8 cellular contexts compared by ENCODE assay signal in the genomic region with DNA sequence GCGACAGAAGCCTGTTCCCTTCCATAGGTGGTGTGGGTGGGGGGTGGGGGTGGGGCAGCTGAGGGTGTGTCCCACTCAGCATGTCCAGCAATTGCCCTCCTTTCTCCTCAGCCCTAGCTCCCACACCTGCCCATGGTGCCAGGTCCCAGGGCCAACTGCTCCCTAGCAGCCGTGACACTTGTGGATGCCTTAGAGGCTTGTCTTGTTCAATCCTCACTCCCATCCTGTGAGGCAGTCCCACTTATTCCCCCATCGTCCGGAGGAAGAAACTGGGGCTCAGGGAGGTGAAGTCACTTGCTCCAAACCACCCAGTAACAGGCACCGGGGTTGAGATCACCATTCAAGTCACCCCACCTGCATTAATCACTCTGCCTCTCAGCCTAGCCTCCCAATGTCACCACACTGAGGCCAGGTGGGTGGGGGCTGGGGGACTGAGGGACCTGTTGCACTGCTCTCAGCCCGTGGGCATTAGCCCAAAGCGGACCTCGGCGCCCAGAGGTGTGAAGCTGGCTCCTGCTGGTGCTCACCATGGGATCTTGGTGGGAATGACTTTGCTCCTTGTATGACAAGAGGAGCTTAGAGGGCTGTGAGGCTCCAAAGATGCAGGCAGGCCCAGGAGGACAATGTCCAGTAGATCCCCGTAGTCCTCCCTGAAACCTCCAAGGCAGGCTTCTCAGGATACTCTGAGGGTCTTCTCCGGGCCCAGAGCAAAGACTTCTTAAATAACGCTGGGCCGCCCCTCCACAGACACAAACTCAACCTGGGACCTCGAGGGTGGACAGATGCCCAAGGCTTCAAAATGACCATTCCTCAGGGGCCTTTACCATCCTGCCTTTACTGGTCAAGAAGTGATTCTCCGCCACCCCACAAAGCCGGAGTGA. TPM values are rescaled to one million over a fixed set of nuclear protein-coding genes. Genes with fewer than 3 reads are reported as not detected.
A peak's percentile ranks its signal among the peaks of the same experiment; 100 is the strongest.
DNase-seq lines count a peak whose midpoint lies in the region; ATAC-seq and TF ChIP-seq lines count a peak whose summit lies in the region.

No MANE protein-coding gene starts in this region.

- ATAC-seq in HG02763 (IDR thresholded peaks at IDR 0.05; ENCODE audit: unreplicated experiment): no peak

- no peaks in the 10 kb centered on the region for H3K9me3 Mint-ChIP-seq in nephron

- H3K27ac ChIP-seq in KOPT-K1 (ENCODE audit: low read depth, low read length, poor library complexity, severe bottlenecking) (peak overlapping the region; percentile 66), coronary artery (peak overlapping the region; percentile 79 to 94)

- peaks cover 4% of the 10 kb centered on the region for H3K27me3 Mint-ChIP-seq in nephron (ENCODE audit: low read depth)

- TF ChIP-seq CTCF in BJ (IDR thresholded peaks at IDR 0.05; ENCODE audit: insufficient read depth, low read depth, low read length) (no peak), coronary artery (IDR thresholded peaks at IDR 0.05) (no peak), nephron (IDR thresholded peaks at IDR 0.05; ENCODE audit: unreplicated experiment in 3 of 3) (no peak)

- H3K4me3 ChIP-seq in BJ (ENCODE audit: low read depth, low read length) (peak overlapping the region; percentile 78), coronary artery (peak overlapping the region; percentile 86)

- no peaks in the 10 kb centered on the region for H3K9me3 ChIP-seq in KOPT-K1 (ENCODE audit: insufficient read depth, low read length, poor library complexity, severe bottlenecking)

- no peaks in the 10 kb centered on the region for H3K27me3 ChIP-seq in BJ (ENCODE audit: control insufficient read depth, insufficient read depth, low read length)

- peaks cover 23% of the 10 kb centered on the region for H3K36me3 ChIP-seq in BJ (ENCODE audit: control insufficient read depth, insufficient read depth, low read length)
- peaks cover 33% of the 10 kb centered on the region; the same call in 1 of the 2 replicates for H3K36me3 ChIP-seq in KOPT-K1 (ENCODE audit: insufficient read depth, low read length)

- H3K27ac Mint-ChIP-seq in nephron: peak overlapping the region; percentile 66 to 81 (median 76)

- peaks cover 14% of the 10 kb centered on the region for H3K36me3 Mint-ChIP-seq in nephron (ENCODE audit: low read depth)

- POLR2A ChIA-PET in BJ (lab: Charles Lee) (no interaction called here), HEK293T (lab: Yijun Ruan, JAX) (no interaction called here)

- CTCF ChIA-PET in BJ (lab: Yijun Ruan, JAX): interaction anchor here (0.7 kb wide), 1 partner anchor 95 kb away, joined by 3 read pairs; no protein-coding TSS in a partner anchor
- CTCF ChIA-PET in HEK293T (lab: Yijun Ruan, JAX): interaction anchor here (0.5 kb wide), 1 partner anchor 503 kb away, joined by 3 read pairs; no protein-coding TSS in a partner anchor

- no peak for DNase-seq in BJ (ENCODE audit: low read depth)
- DNase-seq in coronary artery (ENCODE audit: low spot score): peak; percentile 76
- no peak for DNase-seq in LoVo (ENCODE audit: low spot score)
- no peak for DNase-seq in GF-D8 (lab: John Stamatoyannopoulos, UW)
- no peak for DNase-seq in HEK293T (ENCODE audit: extremely low spot score)

- H3K4me3 Mint-ChIP-seq in nephron: peak overlapping the region; percentile 87 to 91 (median 89)

- peaks cover 32% of the 10 kb centered on the region for H3K4me1 Mint-ChIP-seq in nephron

TF ChIP-seq in HEK293T, 16 proteins besides CTCF, POLR2A, EP300 and RAD21:
- TF ChIP-seq PKNOX1 (IDR thresholded peaks at IDR 0.05) (no peak), FOXA1 (IDR thresholded peaks at IDR 0.05) (no peak), L3MBTL2 (conservative IDR thresholded peaks at IDR 0.05) (no peak), SP1 (IDR thresholded peaks at IDR 0.05) (no peak), BHLHE40 (IDR thresholded peaks at IDR 0.05; ENCODE audit: borderline replicate concordance) (no peak), ZNF384 (IDR thresholded peaks at IDR 0.05) (no peak), CTBP1 (IDR thresholded peaks at IDR 0.05; ENCODE audit: borderline replicate concordance) (no peak), TARDBP (IDR thresholded peaks at IDR 0.05) (no peak)

RNA-seq across cellular contexts. Expression of gene NT5DC2, which starts 1.8 kb away (rescaled TPM):
- polyA plus RNA-seq in BJ (2011; rRNA removed): 132 and 186 TPM in 2 replicates
- 150 and 175 TPM in 2 replicates for polyA minus RNA-seq in BJ (2011; rRNA and poly(A)+ RNA removed)

RNA-seq across cellular contexts. Expression of gene UQCC5, which starts 4.5 kb away (rescaled TPM):
- 11.9 and 12.3 TPM in 2 replicates for polyA plus RNA-seq in BJ (2011; rRNA removed)
- 5.4 and 6.2 TPM in 2 replicates for polyA minus RNA-seq in BJ (2011; rRNA and poly(A)+ RNA removed)

RNA-seq across cellular contexts. Expression of gene STAB1, which starts 36.7 kb away (rescaled TPM):
- polyA plus RNA-seq in BJ (2011; rRNA removed): 0.01 and 0.05 TPM in 2 replicates
- 0.14 TPM in 1 of 2 replicates, not detected in the other for polyA minus RNA-seq in BJ (2011; rRNA and poly(A)+ RNA removed)
